In genomic region chr9:35490155-35490909, GRCh38 we compare ENCODE assay signal across 8 cellular contexts. TPM values are rescaled to one million over a fixed set of nuclear protein-coding genes. Genes with fewer than 3 reads are reported as not detected.
A peak's percentile ranks its signal among the peaks of the same experiment; 100 is the strongest.
DNase-seq lines count a peak whose midpoint lies in the region; ATAC-seq and TF ChIP-seq lines count a peak whose summit lies in the region.

No MANE protein-coding gene starts in this region.

- peak overlapping the region; percentile 53 for H3K4me3 ChIP-seq in HAP-1
- H3K4me3 ChIP-seq in heart right ventricle, result peak overlapping the region; percentile 73 to 93 (median 80)

- in situ Hi-C loops in HAP-1 (cut with MboI; ENCODE audit: low sequenced_read_pairs), result loop anchor here (5.0 kb wide), 1 partner anchor 67 kb away; no protein-coding TSS in a partner anchor

- DNase-seq in AG08396 (ENCODE audit: low spot score) (peak; percentile 14), HAP-1 (ENCODE audit: low spot score in 2 of 2) (peak; percentile 26 to 48), heart right ventricle (peak in 1 of 2 donors; percentile 43), posterior cingulate gyrus (peak in 8 of 10 donors; percentile 27 to 89 (median 34)), NCI-H2171 treated with DMSO at 0.1 percent for 48 hours (lab: John Stamatoyannopoulos, UW) (no peak), COLO668 (lab: John Stamatoyannopoulos, UW; ENCODE audit: unreplicated experiment) (no peak)
- DNase-seq in activated naive CD4-positive, alpha-beta T cell treated with anti-CD3 and anti-CD28 coated beads, Interleukin-2, amount 50 U/mL, for 72 hours (ENCODE audit: low spot score in 2 of 2), result peak in 1 of 2 donors; percentile 7

- intact Hi-C loops in heart right ventricle (cut with DNase I) (loop anchor here in 3 of 10 donors (5.0 kb wide), 2 partner anchors 47 to 112 kb away; no protein-coding TSS in a partner anchor), posterior cingulate gyrus (cut with DNase I) (loop anchor here (10.0 kb wide), 1 partner anchor 164 kb away; the partner anchor contains the start of genes CCDC107, RMRP and SIT1)

- no peak for TF ChIP-seq CTCF in heart right ventricle (IDR thresholded peaks at IDR 0.05)

- no peaks in the 10 kb centered on the region for H3K27me3 ChIP-seq in HAP-1 (ENCODE audit: low read depth)
- H3K27me3 ChIP-seq in heart right ventricle, result no peaks in the 10 kb centered on the region

- H3K9me3 ChIP-seq in HAP-1 (no peaks in the 10 kb centered on the region), heart right ventricle (peaks cover 0 to 8% (median 0%) of the 10 kb centered on the region in 11 donors)

- peaks cover 19% of the 10 kb centered on the region for H3K4me1 ChIP-seq in HAP-1
- H3K4me1 ChIP-seq in heart right ventricle, result peaks cover 0 to 45% (median 33%) of the 10 kb centered on the region in 9 donors

- H3K27ac Mint-ChIP-seq in activated naive CD4-positive, alpha-beta T cell treated with anti-CD3 and anti-CD28 coated beads, Interleukin-2, amount 50 U/mL, for 72 hours, result peak overlapping the region; percentile 61 to 70

- peak overlapping the region; percentile 87 to 97 (median 96) for H3K27ac ChIP-seq in heart right ventricle

- H3K36me3 ChIP-seq in HAP-1 (replicated peaks) (no peaks in the 10 kb centered on the region), heart right ventricle (no peaks in the 10 kb centered on the region)

- no peaks in the 10 kb centered on the region for H3K9me3 Mint-ChIP-seq in activated naive CD4-positive, alpha-beta T cell treated with anti-CD3 and anti-CD28 coated beads, Interleukin-2, amount 50 U/mL, for 72 hours

- no peak for ATAC-seq in activated naive CD4-positive, alpha-beta T cell treated with anti-CD3 and anti-CD28 coated beads, Interleukin-2, amount 50 U/mL, for 72 hours
- ATAC-seq in heart right ventricle, result peak; percentile 7 to 81 (median 54)
- no peak for ATAC-seq in GM21717 (IDR thresholded peaks at IDR 0.05; ENCODE audit: unreplicated experiment)

- WGBS in heart right ventricle, 2 donors, result 2 to 4% methylated on average over 43 to 44 of the region's 44 CpGs

- H3K36me3 Mint-ChIP-seq in activated naive CD4-positive, alpha-beta T cell treated with anti-CD3 and anti-CD28 coated beads, Interleukin-2, amount 50 U/mL, for 72 hours, result peaks cover 0 to 5% of the 10 kb centered on the region in 2 donors

RNA-seq across cellular contexts. Expression of gene RUSC2, which starts 0.4 kb away (rescaled TPM):
- 1 to 10 TPM; 5.1 to 10.0 TPM for total RNA-seq in activated naive CD4-positive, alpha-beta T cell treated with anti-CD3 and anti-CD28 coated beads, Interleukin-2, amount 50 U/mL, for 72 hours
- total RNA-seq in heart right ventricle, result 10 to 100 TPM; 22.1 to 34.9 (median 28.2) TPM
- polyA plus RNA-seq in heart right ventricle, result 10 to 100 TPM; 22.5 to 32.7 TPM

Comparison
In these comparisons a context has a peak if more than half of its experiments do, and no peak if none do; other contexts are left out.
1. DNase-seq: peak in AG08396 (single experiment), HAP-1 (2 of 2) and posterior cingulate gyrus (8 of 10); none in NCI-H2171 treated with DMSO at 0.1 percent for 48 hours (single experiment) and COLO668 (single experiment).
2. ATAC-seq: peak in heart right ventricle (8 of 8); none in activated naive CD4-positive, alpha-beta T cell treated with anti-CD3 and anti-CD28 coated beads, Interleukin-2, amount 50 U/mL, for 72 hours (0 of 2) and GM21717 (single experiment).